ENCODE assay signal across 1 cellular context in the genomic region with DNA sequence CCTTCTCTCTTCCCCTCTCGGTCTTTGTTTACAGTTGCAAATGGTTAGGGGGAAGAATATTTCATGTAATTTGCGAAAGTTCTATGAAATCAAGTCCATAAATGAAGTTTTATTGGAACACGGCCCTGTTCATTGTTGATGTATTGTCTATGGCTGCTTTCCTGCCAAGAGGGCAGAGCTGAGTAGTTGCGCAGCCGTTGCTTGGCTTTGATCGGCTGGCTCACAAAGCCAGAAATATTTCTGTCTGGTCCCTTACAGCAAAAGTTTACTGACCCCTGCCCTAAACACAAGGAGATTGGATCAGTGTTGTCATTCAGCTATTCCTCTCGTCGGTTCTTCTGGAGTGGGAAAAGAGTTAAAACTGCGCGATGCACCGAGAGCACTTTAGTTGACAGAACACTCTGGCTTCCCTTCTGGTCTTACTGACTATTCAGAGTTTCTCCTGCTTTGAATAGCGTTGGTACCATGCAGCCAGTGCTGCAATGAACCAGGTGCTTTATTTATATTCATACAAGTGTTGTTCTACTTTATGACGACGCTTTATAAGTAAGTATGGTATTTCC.
A peak's percentile ranks its signal among the peaks of the same experiment; 100 is the strongest.
TF ChIP-seq lines count a peak whose summit lies in the region.

No MANE protein-coding gene starts in this region.

TF ChIP-seq in GM12878, 131 proteins besides CTCF, POLR2A, EP300 and RAD21 (continued from another document):
- TF ChIP-seq, protein P1, sequence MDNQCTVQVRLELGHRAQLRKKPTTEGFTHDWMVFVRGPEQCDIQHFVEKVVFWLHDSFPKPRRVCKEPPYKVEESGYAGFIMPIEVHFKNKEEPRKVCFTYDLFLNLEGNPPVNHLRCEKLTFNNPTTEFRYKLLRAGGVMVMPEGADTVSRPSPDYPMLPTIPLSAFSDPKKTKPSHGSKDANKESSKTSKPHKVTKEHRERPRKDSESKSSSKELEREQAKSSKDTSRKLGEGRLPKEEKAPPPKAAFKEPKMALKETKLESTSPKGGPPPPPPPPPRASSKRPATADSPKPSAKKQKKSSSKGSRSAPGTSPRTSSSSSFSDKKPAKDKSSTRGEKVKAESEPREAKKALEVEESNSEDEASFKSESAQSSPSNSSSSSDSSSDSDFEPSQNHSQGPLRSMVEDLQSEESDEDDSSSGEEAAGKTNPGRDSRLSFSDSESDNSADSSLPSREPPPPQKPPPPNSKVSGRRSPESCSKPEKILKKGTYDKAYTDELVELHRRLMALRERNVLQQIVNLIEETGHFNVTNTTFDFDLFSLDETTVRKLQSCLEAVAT (IDR thresholded peaks at IDR 0.05), result peak; percentile 82; the same call in 1 of the 2 replicates
- no peak for TF ChIP-seq SUPT20H (IDR thresholded peaks at IDR 0.05; ENCODE audit: borderline replicate concordance, control insufficient read depth, low read depth, low read length)
- TF ChIP-seq ZNF274 (IDR thresholded peaks at IDR 0.05; ENCODE audit: insufficient read depth, insufficient read length), result no peak
- TF ChIP-seq MYC (IDR thresholded peaks at IDR 0.05; ENCODE audit: insufficient read depth, insufficient read length, insufficient replicate concordance, low read length, severe bottlenecking), result no peak
- TF ChIP-seq SMC3 (IDR thresholded peaks at IDR 0.05; ENCODE audit: borderline replicate concordance, low read length), result no peak
- no peak for TF ChIP-seq CHD4 (IDR thresholded peaks at IDR 0.05)
- no peak for TF ChIP-seq SUZ12 (IDR thresholded peaks at IDR 0.05; ENCODE audit: unreplicated experiment)
- no peak for TF ChIP-seq CREM (IDR thresholded peaks at IDR 0.05; ENCODE audit: low read depth)
- no peak for TF ChIP-seq RELA (IDR thresholded peaks at IDR 0.05; ENCODE audit: borderline replicate concordance, partially characterized antibody)
- TF ChIP-seq, protein P2, sequence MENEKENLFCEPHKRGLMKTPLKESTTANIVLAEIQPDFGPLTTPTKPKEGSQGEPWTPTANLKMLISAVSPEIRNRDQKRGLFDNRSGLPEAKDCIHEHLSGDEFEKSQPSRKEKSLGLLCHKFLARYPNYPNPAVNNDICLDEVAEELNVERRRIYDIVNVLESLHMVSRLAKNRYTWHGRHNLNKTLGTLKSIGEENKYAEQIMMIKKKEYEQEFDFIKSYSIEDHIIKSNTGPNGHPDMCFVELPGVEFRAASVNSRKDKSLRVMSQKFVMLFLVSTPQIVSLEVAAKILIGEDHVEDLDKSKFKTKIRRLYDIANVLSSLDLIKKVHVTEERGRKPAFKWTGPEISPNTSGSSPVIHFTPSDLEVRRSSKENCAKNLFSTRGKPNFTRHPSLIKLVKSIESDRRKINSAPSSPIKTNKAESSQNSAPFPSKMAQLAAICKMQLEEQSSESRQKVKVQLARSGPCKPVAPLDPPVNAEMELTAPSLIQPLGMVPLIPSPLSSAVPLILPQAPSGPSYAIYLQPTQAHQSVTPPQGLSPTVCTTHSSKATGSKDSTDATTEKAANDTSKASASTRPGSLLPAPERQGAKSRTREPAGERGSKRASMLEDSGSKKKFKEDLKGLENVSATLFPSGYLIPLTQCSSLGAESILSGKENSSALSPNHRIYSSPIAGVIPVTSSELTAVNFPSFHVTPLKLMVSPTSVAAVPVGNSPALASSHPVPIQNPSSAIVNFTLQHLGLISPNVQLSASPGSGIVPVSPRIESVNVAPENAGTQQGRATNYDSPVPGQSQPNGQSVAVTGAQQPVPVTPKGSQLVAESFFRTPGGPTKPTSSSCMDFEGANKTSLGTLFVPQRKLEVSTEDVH (IDR thresholded peaks at IDR 0.05; ENCODE audit: low read depth, partially characterized antibody), result no peak
- TF ChIP-seq, protein P3, sequence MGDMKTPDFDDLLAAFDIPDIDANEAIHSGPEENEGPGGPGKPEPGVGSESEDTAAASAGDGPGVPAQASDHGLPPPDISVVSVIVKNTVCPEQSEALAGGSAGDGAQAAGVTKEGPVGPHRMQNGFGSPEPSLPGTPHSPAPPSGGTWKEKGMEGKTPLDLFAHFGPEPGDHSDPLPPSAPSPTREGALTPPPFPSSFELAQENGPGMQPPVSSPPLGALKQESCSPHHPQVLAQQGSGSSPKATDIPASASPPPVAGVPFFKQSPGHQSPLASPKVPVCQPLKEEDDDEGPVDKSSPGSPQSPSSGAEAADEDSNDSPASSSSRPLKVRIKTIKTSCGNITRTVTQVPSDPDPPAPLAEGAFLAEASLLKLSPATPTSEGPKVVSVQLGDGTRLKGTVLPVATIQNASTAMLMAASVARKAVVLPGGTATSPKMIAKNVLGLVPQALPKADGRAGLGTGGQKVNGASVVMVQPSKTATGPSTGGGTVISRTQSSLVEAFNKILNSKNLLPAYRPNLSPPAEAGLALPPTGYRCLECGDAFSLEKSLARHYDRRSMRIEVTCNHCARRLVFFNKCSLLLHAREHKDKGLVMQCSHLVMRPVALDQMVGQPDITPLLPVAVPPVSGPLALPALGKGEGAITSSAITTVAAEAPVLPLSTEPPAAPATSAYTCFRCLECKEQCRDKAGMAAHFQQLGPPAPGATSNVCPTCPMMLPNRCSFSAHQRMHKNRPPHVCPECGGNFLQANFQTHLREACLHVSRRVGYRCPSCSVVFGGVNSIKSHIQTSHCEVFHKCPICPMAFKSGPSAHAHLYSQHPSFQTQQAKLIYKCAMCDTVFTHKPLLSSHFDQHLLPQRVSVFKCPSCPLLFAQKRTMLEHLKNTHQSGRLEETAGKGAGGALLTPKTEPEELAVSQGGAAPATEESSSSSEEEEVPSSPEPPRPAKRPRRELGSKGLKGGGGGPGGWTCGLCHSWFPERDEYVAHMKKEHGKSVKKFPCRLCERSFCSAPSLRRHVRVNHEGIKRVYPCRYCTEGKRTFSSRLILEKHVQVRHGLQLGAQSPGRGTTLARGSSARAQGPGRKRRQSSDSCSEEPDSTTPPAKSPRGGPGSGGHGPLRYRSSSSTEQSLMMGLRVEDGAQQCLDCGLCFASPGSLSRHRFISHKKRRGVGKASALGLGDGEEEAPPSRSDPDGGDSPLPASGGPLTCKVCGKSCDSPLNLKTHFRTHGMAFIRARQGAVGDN (IDR thresholded peaks at IDR 0.05), result peak; percentile 18; the same call in 1 of the 2 replicates
- no peak for TF ChIP-seq NFIC (IDR thresholded peaks at IDR 0.05; ENCODE audit: low read depth, low read length)
- 0 out of 2 replicates have a peak, but pooled peaks have one; percentile 5 for TF ChIP-seq FOXK2 (IDR thresholded peaks at IDR 0.05)
- TF ChIP-seq, protein P4, sequence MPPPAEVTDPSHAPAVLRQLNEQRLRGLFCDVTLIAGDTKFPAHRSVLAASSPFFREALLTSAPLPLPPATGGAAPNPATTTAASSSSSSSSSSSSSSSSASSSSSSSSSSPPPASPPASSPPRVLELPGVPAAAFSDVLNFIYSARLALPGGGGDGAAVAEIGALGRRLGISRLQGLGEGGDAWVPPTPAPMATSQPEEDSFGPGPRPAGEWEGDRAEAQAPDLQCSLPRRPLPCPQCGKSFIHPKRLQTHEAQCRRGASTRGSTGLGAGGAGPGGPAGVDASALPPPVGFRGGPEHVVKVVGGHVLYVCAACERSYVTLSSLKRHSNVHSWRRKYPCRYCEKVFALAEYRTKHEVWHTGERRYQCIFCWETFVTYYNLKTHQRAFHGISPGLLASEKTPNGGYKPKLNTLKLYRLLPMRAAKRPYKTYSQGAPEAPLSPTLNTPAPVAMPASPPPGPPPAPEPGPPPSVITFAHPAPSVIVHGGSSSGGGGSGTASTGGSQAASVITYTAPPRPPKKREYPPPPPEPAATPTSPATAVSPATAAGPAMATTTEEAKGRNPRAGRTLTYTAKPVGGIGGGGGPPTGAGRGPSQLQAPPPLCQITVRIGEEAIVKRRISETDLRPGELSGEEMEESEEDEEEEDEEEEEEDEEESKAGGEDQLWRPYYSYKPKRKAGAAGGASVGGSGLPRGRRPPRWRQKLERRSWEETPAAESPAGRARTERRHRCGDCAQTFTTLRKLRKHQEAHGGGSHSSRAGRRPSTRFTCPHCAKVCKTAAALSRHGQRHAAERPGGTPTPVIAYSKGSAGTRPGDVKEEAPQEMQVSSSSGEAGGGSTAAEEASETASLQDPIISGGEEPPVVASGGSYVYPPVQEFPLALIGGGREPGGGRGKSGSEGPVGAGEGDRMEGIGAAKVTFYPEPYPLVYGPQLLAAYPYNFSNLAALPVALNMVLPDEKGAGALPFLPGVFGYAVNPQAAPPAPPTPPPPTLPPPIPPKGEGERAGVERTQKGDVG (CRISPR knock-in tag; IDR thresholded peaks at IDR 0.05), result no peak
